Comparison of ENCODE assay signal across 21 cellular contexts in the genomic region with DNA sequence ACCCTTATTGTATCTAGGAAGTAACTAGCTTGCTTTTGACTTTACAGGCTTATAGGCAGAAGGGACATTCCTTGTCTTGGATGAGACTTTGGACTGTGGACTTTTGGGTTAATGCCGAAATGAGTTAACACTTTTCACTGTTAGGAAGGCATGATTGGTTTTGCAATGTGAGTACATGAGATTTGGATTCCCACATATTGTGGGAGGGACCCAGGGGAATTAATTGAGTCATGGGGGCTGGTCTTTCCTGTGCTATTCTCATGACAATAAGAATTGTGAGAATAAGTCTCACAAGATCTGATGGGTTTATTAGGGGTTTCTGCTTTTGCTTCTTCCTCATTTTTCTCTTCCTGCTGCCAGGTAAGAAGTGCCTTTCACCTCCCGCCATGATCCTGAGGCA.
"Had no signal": no experiment of that assay in that cellular context is flagged by ENCODE, and none has a peak within 500 bp of the region (broad histone marks: within the 10 kb centered on the region; RNA-seq: fewer than 3 reads in every experiment).

No MANE protein-coding gene starts in this region.

- DNase-seq: hypothalamus; immature natural killer cell; left ventricle myocardium inferior; mesendoderm; naive thymus-derived CD4-positive, alpha-beta T cell; ovary; right lobe of liver; stimulated activated CD4-positive, alpha-beta T cell treated with anti-CD3 and anti-CD28 coated beads, Interleukin-4, amount 100 ng/mL, for 24 hours; stimulated activated naive CD4-positive, alpha-beta T cell; testis; thyroid gland; transverse colon; upper lobe of left lung had no signal

- H3K4me1 ChIP-seq: left ventricle myocardium inferior, right atrium auricular region, right lobe of liver, testis, thyroid gland, transverse colon, upper lobe of left lung, vagina had no signal

- H3K27ac ChIP-seq: left ventricle myocardium inferior, ovary, right atrium auricular region, right lobe of liver, skin epidermis, testis, thyroid gland, transverse colon, upper lobe of left lung, vagina had no signal

- ATAC-seq: naive thymus-derived CD4-positive, alpha-beta T cell; natural killer cell treated with Interleukin-12 subunit alpha and Interleukin-12 subunit beta and Interleukin-15 and Interleukin-18, amount 100 ng/mL, for 72 hours; right lobe of liver; stimulated activated effector memory CD8-positive, alpha-beta T cell treated with anti-CD3 and anti-CD28 coated beads, Interleukin-12 subunit alpha, Interleukin-12 subunit beta, amount 100 ng/mL, for 72 hours had no signal

- H3K4me3 ChIP-seq: left ventricle myocardium inferior, lung, ovary, right atrium auricular region, right lobe of liver, skin epidermis, testis, thyroid gland, transverse colon, upper lobe of left lung, vagina had no signal

- H3K36me3 ChIP-seq: left ventricle myocardium inferior, ovary, right atrium auricular region, right lobe of liver, thyroid gland, transverse colon, upper lobe of left lung, vagina had no signal

- H3K27me3 ChIP-seq: ovary, right atrium auricular region, right lobe of liver, testis, thyroid gland, transverse colon, upper lobe of left lung, vagina had no signal

- H3K9me3 ChIP-seq: ovary, right atrium auricular region, right lobe of liver, testis, thyroid gland, transverse colon, upper lobe of left lung, vagina had no signal

- FAIRE-seq: islet of Langerhans, kidney had no signal
